In genomic region chr1:16537525-16537924, GRCh38 we compare ENCODE assay signal across 2 cellular contexts. TPM values are rescaled to one million over a fixed set of nuclear protein-coding genes. Genes with fewer than 3 reads are reported as not detected.
"Had no signal": no experiment of that assay in that cellular context is flagged by ENCODE, and none has a peak within 500 bp of the region (broad histone marks: within the 10 kb centered on the region; RNA-seq: fewer than 3 reads in every experiment).

No MANE protein-coding gene starts in this region.

RNA-seq across cellular contexts. Expression of gene RNU1-1, which starts 23.4 kb away (rescaled TPM):
- total RNA-seq: M059J had no signal
- polyA plus RNA-seq: SK-N-SH had no signal
